ENCODE assay signal across 21 cellular contexts in genomic region chr1:77175230-77175844, GRCh38. TPM values are rescaled to one million over a fixed set of nuclear protein-coding genes. Genes with fewer than 3 reads are reported as not detected.
DNase-seq lines count a peak whose midpoint lies in the region; ATAC-seq, FAIRE-seq and TF ChIP-seq lines count a peak whose summit lies in the region.
"Had no signal": no experiment of that assay in that cellular context is flagged by ENCODE, and none has a peak within 500 bp of the region (broad histone marks: within the 10 kb centered on the region; RNA-seq: fewer than 3 reads in every experiment).

No MANE protein-coding gene starts in this region.

- WGBS in endodermal cell (ENCODE audit: insufficient coverage in 1 of 2, insufficient read length in 1 of 2), 2 experiments = 82 to 93% methylated on average over 3 of the region's 3 CpGs
- WGBS in suprapubic skin = 69% methylated on average over 3 of the region's 3 CpGs

- H4K20me1 ChIP-seq in DND-41 (ENCODE audit: insufficient read depth, low read length) = no peaks in the 10 kb centered on the region

- no peak for TF ChIP-seq EP300 in suprapubic skin (IDR thresholded peaks at IDR 0.05)

- no peaks in the 10 kb centered on the region for H3K27me3 Mint-ChIP-seq in endodermal cell (ENCODE audit: insufficient read depth)
- H3K27me3 Mint-ChIP-seq: activated T-cell treated with anti-CD3 and anti-CD28 coated beads, Interleukin-2, amount 50 U/mL, for 24 hours; stimulated activated naive CD8-positive, alpha-beta T cell treated with anti-CD3 and anti-CD28 coated beads, Interleukin-15, Interleukin-2, amounts not matched to agents 100 ng/mL and 50 ng/mL, for 24 hours had no signal

- H3K4me1 Mint-ChIP-seq in endodermal cell = no peaks in the 10 kb centered on the region

- H3K4me3 ChIP-seq in DND-41 (ENCODE audit: low read depth in 1 of 2, low read length in 2 of 2) (no peak overlapping the region), endodermal cell (ENCODE audit: low read length) (peak overlapping the region; percentile 42), suprapubic skin (no peak overlapping the region)
- H3K4me3 ChIP-seq: gastrocnemius medialis, SK-N-MC had no signal

- H3K9me3 ChIP-seq in DND-41 (ENCODE audit: insufficient read depth, low read length, severe bottlenecking) (peaks cover 38% of the 10 kb centered on the region), endodermal cell (ENCODE audit: control insufficient read depth, low read length) (peaks cover 82% of the 10 kb centered on the region), suprapubic skin (peaks cover 12% of the 10 kb centered on the region)
- H3K9me3 ChIP-seq: gastrocnemius medialis had no signal

- FAIRE-seq in A204.1 (lab: Jason Lieb, UNC) = peak; percentile 41
- FAIRE-seq: kidney had no signal

- TF ChIP-seq CTCF in DND-41 (IDR thresholded peaks at IDR 0.05; ENCODE audit: borderline replicate concordance, extremely low read depth, low read length, poor library complexity, severe bottlenecking) = no peak
- TF ChIP-seq CTCF in endodermal cell (conservative IDR thresholded peaks at IDR 0.05) = no peak
- no peak for TF ChIP-seq CTCF in suprapubic skin (IDR thresholded peaks at IDR 0.05)

- H3K9ac ChIP-seq in DND-41 (ENCODE audit: low read depth, low read length) (no peak overlapping the region), endodermal cell (ENCODE audit: extremely low read depth, low read length, poor library complexity, severe bottlenecking) (no peak overlapping the region)

- H3K27me3 ChIP-seq in DND-41 (ENCODE audit: insufficient read depth, low read length, poor library complexity) = no peaks in the 10 kb centered on the region
- H3K27me3 ChIP-seq in endodermal cell (ENCODE audit: control insufficient read depth, insufficient read depth, low read length, poor library complexity, severe bottlenecking) = no peaks in the 10 kb centered on the region
- no peaks in the 10 kb centered on the region for H3K27me3 ChIP-seq in suprapubic skin
- H3K27me3 ChIP-seq: gastrocnemius medialis had no signal

- H3K27ac ChIP-seq in DND-41 (ENCODE audit: low read length) (no peak overlapping the region), endodermal cell (ENCODE audit: low read depth, low read length) (no peak overlapping the region), suprapubic skin (no peak overlapping the region)
- H3K27ac ChIP-seq: C4-2B, gastrocnemius medialis, SK-N-MC, WERI-Rb-1 had no signal

- H3K27ac Mint-ChIP-seq in endodermal cell = no peak overlapping the region
- H3K27ac Mint-ChIP-seq: activated T-cell treated with anti-CD3 and anti-CD28 coated beads, Interleukin-2, amount 50 U/mL, for 24 hours; HFFc6; stimulated activated naive CD8-positive, alpha-beta T cell treated with anti-CD3 and anti-CD28 coated beads, Interleukin-15, Interleukin-2, amounts not matched to agents 100 ng/mL and 50 ng/mL, for 24 hours had no signal

- ATAC-seq in DND-41 (ENCODE audit: insufficient read depth, low read depth) (no peak), GM21360 (IDR thresholded peaks at IDR 0.05; ENCODE audit: unreplicated experiment) (no peak), GM18867 (IDR thresholded peaks at IDR 0.05; ENCODE audit: unreplicated experiment) (no peak)
- ATAC-seq: gastrocnemius medialis, right cardiac atrium had no signal

- H3K79me2 ChIP-seq in DND-41 (ENCODE audit: insufficient read depth, low read length) = no peaks in the 10 kb centered on the region

- H3K36me3 Mint-ChIP-seq in endodermal cell (ENCODE audit: low read depth) = peaks cover 53% of the 10 kb centered on the region

- H3K9me3 Mint-ChIP-seq in endodermal cell = peaks cover 77% of the 10 kb centered on the region

- no peaks in the 10 kb centered on the region for H3K4me1 ChIP-seq in DND-41 (ENCODE audit: insufficient read depth, low read length)
- no peaks in the 10 kb centered on the region for H3K4me1 ChIP-seq in endodermal cell (ENCODE audit: control insufficient read depth, insufficient read depth, low read length)
- H3K4me1 ChIP-seq in suprapubic skin = no peaks in the 10 kb centered on the region
- H3K4me1 ChIP-seq: gastrocnemius medialis had no signal

- H3K36me3 ChIP-seq in DND-41 (ENCODE audit: insufficient read depth, low read length) (peaks cover 3% of the 10 kb centered on the region; the same call in 1 of the 2 replicates), endodermal cell (ENCODE audit: control insufficient read depth, insufficient read depth, low read length) (no peaks in the 10 kb centered on the region), suprapubic skin (no peaks in the 10 kb centered on the region)
- H3K36me3 ChIP-seq: gastrocnemius medialis, WERI-Rb-1 had no signal

- H2AFZ ChIP-seq in DND-41 (ENCODE audit: low read depth, low read length) = no peak overlapping the region

- peak; percentile 44 for DNase-seq in DND-41
- peak; percentile 17 for DNase-seq in NCI-H69 (lab: John Stamatoyannopoulos, UW)
- peak; percentile 59 for DNase-seq in endodermal cell
- DNase-seq in suprapubic skin (ENCODE audit: low spot score in 2 of 2) = no peak
- DNase-seq in activated CD4-positive, CD25-positive, alpha-beta regulatory T cell treated with anti-CD3 and anti-CD28 coated beads, Interleukin-2, amount 50 U/mL, for 72 hours = no peak
- DNase-seq: activated T-cell treated with anti-CD3 and anti-CD28 coated beads, Interleukin-2, amount 50 U/mL, for 24 hours; amniotic stem cell; cortex of kidney; gastrocnemius medialis; HFFc6; kidney; NCI-H1436; NCI-H526 treated with DMSO at 0.1 percent for 48 hours; right cardiac atrium; WERI-Rb-1 had no signal

- no peak for TF ChIP-seq POLR2A in suprapubic skin (IDR thresholded peaks at IDR 0.05)

- H3K4me3 Mint-ChIP-seq in endodermal cell = no peak overlapping the region
- H3K4me3 Mint-ChIP-seq: activated T-cell treated with anti-CD3 and anti-CD28 coated beads, Interleukin-2, amount 50 U/mL, for 24 hours; HFFc6; stimulated activated naive CD8-positive, alpha-beta T cell treated with anti-CD3 and anti-CD28 coated beads, Interleukin-15, Interleukin-2, amounts not matched to agents 100 ng/mL and 50 ng/mL, for 24 hours had no signal

- H3K4me2 ChIP-seq in DND-41 (ENCODE audit: insufficient read depth, low read length) = no peak overlapping the region

RNA-seq across cellular contexts. Expression of gene PIGK, which starts 43.9 kb away (rescaled TPM):
- total RNA-seq in endodermal cell (10 to 100 TPM; 19.9 to 26.7 TPM), suprapubic skin (10 to 100 TPM in 3 of 4 donors, 1 to 10 TPM in 1; 8.9 to 16.0 (median 11.8) TPM)
- polyA plus RNA-seq in endodermal cell (2013, experiment 1 of 2) = 26.4 TPM
- 24.2 TPM for polyA plus RNA-seq in endodermal cell (2013, experiment 2 of 2)

Comparison
In these comparisons a context has a peak if more than half of its experiments do, and no peak if none do; other contexts are left out.
1. DNase-seq: peak in DND-41 (single experiment), NCI-H69 (single experiment) and endodermal cell (single experiment); none in suprapubic skin (0 of 2) and activated CD4-positive, CD25-positive, alpha-beta regulatory T cell treated with anti-CD3 and anti-CD28 coated beads, Interleukin-2, amount 50 U/mL, for 72 hours (single experiment).